11 cellular contexts compared by ENCODE assay signal in the genomic region with DNA sequence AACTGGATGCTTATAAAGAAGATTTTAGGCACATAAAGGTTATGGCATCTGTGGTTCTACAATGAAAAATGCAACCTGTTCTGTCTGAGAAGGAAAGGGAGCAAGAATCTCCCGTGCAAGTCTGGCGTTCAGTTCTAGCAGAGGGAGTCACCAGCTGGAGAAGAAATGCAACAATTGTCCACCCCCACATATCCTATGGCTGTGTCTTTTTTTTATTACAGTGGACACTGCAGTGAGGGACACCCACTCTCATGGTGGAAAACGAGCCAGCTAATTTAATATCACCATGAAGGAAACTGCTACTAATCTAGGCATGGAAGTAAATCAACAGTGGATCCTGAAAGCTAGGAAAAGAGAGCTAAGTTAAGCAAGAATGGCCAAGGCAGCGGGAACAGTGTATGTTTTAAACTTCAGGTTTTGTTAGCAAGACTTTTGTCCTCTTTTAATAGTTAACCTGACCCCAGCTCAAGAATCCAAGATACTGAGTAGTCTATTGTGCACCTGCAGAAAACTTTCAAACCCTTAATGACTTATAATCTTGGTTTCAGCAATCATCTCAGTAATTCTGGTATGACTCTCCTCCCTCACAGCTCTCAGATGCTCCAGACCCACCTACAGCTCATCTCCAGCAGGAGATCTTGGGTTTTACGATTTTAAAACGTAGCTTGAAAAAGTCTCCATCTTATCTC.
DNase-seq lines count a peak whose midpoint lies in the region; ATAC-seq and TF ChIP-seq lines count a peak whose summit lies in the region.
"Had no signal": no experiment of that assay in that cellular context is flagged by ENCODE, and none has a peak within 500 bp of the region (broad histone marks: within the 10 kb centered on the region; RNA-seq: fewer than 3 reads in every experiment).

No MANE protein-coding gene starts in this region.

- H3K9me3 ChIP-seq in breast epithelium: no peaks in the 10 kb centered on the region

- no peaks in the 10 kb centered on the region for H3K27me3 ChIP-seq in breast epithelium

- no peaks in the 10 kb centered on the region for H3K36me3 ChIP-seq in breast epithelium

- H3K4me1 ChIP-seq in breast epithelium: no peaks in the 10 kb centered on the region

- ATAC-seq in GM19372 (IDR thresholded peaks at IDR 0.05; ENCODE audit: low read depth, unreplicated experiment) (peak; percentile 81), HG02852 (IDR thresholded peaks at IDR 0.05; ENCODE audit: unreplicated experiment) (peak; percentile 98), HG03565 (IDR thresholded peaks at IDR 0.05; ENCODE audit: unreplicated experiment) (peak; percentile 93)
- ATAC-seq: Right ventricle myocardium inferior had no signal

- H3K27ac ChIP-seq in breast epithelium: no peak overlapping the region

- intact Hi-C loops in breast epithelium (cut with DNase I; ENCODE audit: low total_unique reads): no loop called here

- DNase-seq in ACHN: peak; percentile 24
- no peak for DNase-seq in NOMO-1 (lab: John Stamatoyannopoulos, UW; ENCODE audit: unreplicated experiment in 2 of 2)
- no peak for DNase-seq in nucleus accumbens (lab: John Stamatoyannopoulos, UW)
- DNase-seq in RKO (ENCODE audit: low spot score): no peak
- DNase-seq in breast epithelium (ENCODE audit: low spot score in 2 of 2): no peak
- DNase-seq: activated CD4-positive, alpha-beta T cell treated with anti-CD3 and anti-CD28 coated beads, Interleukin-2, amount 50 U/mL, for 1 hour; NCI-H1694 had no signal

- TF ChIP-seq POLR2A in breast epithelium (IDR thresholded peaks at IDR 0.05): no peak

- in situ Hi-C loops in ACHN (cut with HindIII; ENCODE audit: low pct_ligation_motif_present, low pct_unique_long_range_greater_than_20kb, low sequenced_read_pairs): no loop called here

- H3K4me3 ChIP-seq in breast epithelium: no peak overlapping the region

- TF ChIP-seq CTCF in breast epithelium (IDR thresholded peaks at IDR 0.05): no peak
